8 cellular contexts compared by ENCODE assay signal in genomic region chr21:34073032-34073748, GRCh38. TPM values are rescaled to one million over a fixed set of nuclear protein-coding genes. Genes with fewer than 3 reads are reported as not detected.
A peak's percentile ranks its signal among the peaks of the same experiment; 100 is the strongest.
DNase-seq lines count a peak whose midpoint lies in the region; ATAC-seq and TF ChIP-seq lines count a peak whose summit lies in the region.

Gene MRPS6 (plus strand): TSS chr21:34073578. CDS start chr21:34073701, 123 bp downstream.
Gene SLC5A3 (plus strand): TSS chr21:34073578. CDS start chr21:34095199, 21,621 bp downstream.

- peak within 1 kb of the TSS; percentile 87 for H3K27ac Mint-ChIP-seq in activated CD4-positive, alpha-beta memory T cell treated with anti-CD3 and anti-CD28 coated beads for 36 hours

- 1 to 3% methylated on average over 5 to 23 of the region's 104 CpGs for WGBS in lower leg skin, 2 donors

- no peaks in the 10 kb centered on the region for H3K27me3 Mint-ChIP-seq in activated CD4-positive, alpha-beta memory T cell treated with anti-CD3 and anti-CD28 coated beads for 36 hours

- H3K9me3 Mint-ChIP-seq in activated CD4-positive, alpha-beta memory T cell treated with anti-CD3 and anti-CD28 coated beads for 36 hours: no peaks in the 10 kb centered on the region

- peaks cover 39 to 47% (median 43%) of the 10 kb centered on the region in 10 experiments for H3K4me1 ChIP-seq in BLaER1 treated with 17β-estradiol and CSF1 and Interleukin-3, amounts not matched to agents 10 nM and 100 nM
- H3K4me1 ChIP-seq in duodenal mucosa (ENCODE audit: control insufficient read depth in 1 of 2, insufficient read depth in 2 of 2, low read length in 2 of 2): peaks cover 22 to 37% of the 10 kb centered on the region in 2 donors

- peak; percentile 62 for ATAC-seq in HG03457 (IDR thresholded peaks at IDR 0.05; ENCODE audit: unreplicated experiment)

- peak within 1 kb of the TSS; percentile 88 to 97 (median 93) for H3K4me2 ChIP-seq in BLaER1 treated with 17β-estradiol and CSF1 and Interleukin-3, amounts not matched to agents 10 nM and 100 nM

- TF ChIP-seq POLR2A in lower leg skin (IDR thresholded peaks at IDR 0.05): peak in 1 of 2 donors; percentile 52

- no peak for TF ChIP-seq CTCF in lower leg skin (IDR thresholded peaks at IDR 0.05)

- H3K36me3 ChIP-seq in BLaER1 treated with 17β-estradiol and CSF1 and Interleukin-3, amounts not matched to agents 10 nM and 100 nM: peaks cover 0 to 43% (median 32%) of the 10 kb centered on the region in 11 experiments; a peak in 16 of 22 replicates
- H3K36me3 ChIP-seq in duodenal mucosa (ENCODE audit: control insufficient read depth in 1 of 2, insufficient read depth in 2 of 2, low read length in 2 of 2): no peaks in the 10 kb centered on the region

- CTCF ChIA-PET in activated CD4-positive, alpha-beta memory T cell treated with anti-CD3 and anti-CD28 coated beads for 36 hours (lab: Charles Lee): interaction anchor here (0.8 to 4.1 kb wide), 7 partner anchors 19 to 275 kb away, joined by 3 to 40 read pairs (median 5); no protein-coding TSS in a partner anchor

- POLR2A ChIA-PET in activated CD4-positive, alpha-beta memory T cell treated with anti-CD3 and anti-CD28 coated beads for 36 hours (lab: Charles Lee): interaction anchor here (0.5 to 4.2 kb wide), 11 partner anchors 15 to 149 kb away, joined by 3 to 53 read pairs (median 4); no protein-coding TSS in a partner anchor

- DNase-seq in GM19240 (ENCODE audit: insufficient read length, low spot score): peak; percentile 81
- peak; percentile 87 for DNase-seq in NCI-H748 (lab: John Stamatoyannopoulos, UW; ENCODE audit: unreplicated experiment)
- DNase-seq in activated CD4-positive, alpha-beta memory T cell treated with anti-CD3 and anti-CD28 coated beads for 36 hours: peak; percentile 81
- peak; percentile 69 to 95 for DNase-seq in lower leg skin (ENCODE audit: low spot score in 2 of 2)
- DNase-seq in stimulated activated CD4-positive, alpha-beta T cell treated with anti-CD3 and anti-CD28 coated beads, Interleukin-4, amount 100 ng/mL, for 4 hours: peak; percentile 72 to 78

- peak within 1 kb of the TSS; percentile 95 for H3K4me3 Mint-ChIP-seq in activated CD4-positive, alpha-beta memory T cell treated with anti-CD3 and anti-CD28 coated beads for 36 hours

- intact Hi-C loops in activated CD4-positive, alpha-beta memory T cell treated with anti-CD3 and anti-CD28 coated beads for 36 hours (cut with micrococcal nuclease): loop anchor here (1.0 to 10.0 kb wide), 3 partner anchors 97 to 428 kb away; partner anchors contain the start of genes CRYZL1 and ITSN1
- intact Hi-C loops in lower leg skin (cut with DNase I; ENCODE audit: low total_unique reads): no loop called here

- no peaks in the 10 kb centered on the region for H3K27me3 ChIP-seq in BLaER1 treated with 17β-estradiol and CSF1 and Interleukin-3, amounts not matched to agents 10 nM and 100 nM
- no peaks in the 10 kb centered on the region for H3K27me3 ChIP-seq in duodenal mucosa (ENCODE audit: control insufficient read depth in 1 of 2, insufficient read depth in 2 of 2, low read length in 2 of 2)

- H4K20me1 ChIP-seq in BLaER1 treated with 17β-estradiol and CSF1 and Interleukin-3, amounts not matched to agents 10 nM and 100 nM: peaks cover 27 to 47% (median 44%) of the 10 kb centered on the region in 11 experiments; a peak in 21 of 22 replicates

- peaks cover 40% of the 10 kb centered on the region for H3K4me1 Mint-ChIP-seq in activated CD4-positive, alpha-beta memory T cell treated with anti-CD3 and anti-CD28 coated beads for 36 hours (ENCODE audit: low read depth)

- H3K9me3 ChIP-seq in BLaER1 treated with 17β-estradiol and CSF1 and Interleukin-3, amounts not matched to agents 10 nM and 100 nM (replicated peaks in 1 of 11): no peaks in the 10 kb centered on the region
- H3K9me3 ChIP-seq in duodenal mucosa (ENCODE audit: control insufficient read depth in 1 of 2, low read length in 2 of 2): no peaks in the 10 kb centered on the region

- H3K36me3 Mint-ChIP-seq in activated CD4-positive, alpha-beta memory T cell treated with anti-CD3 and anti-CD28 coated beads for 36 hours: peaks cover 35% of the 10 kb centered on the region

- H3K27ac ChIP-seq in BLaER1 treated with 17β-estradiol and CSF1 and Interleukin-3, amounts not matched to agents 10 nM and 100 nM: peak within 1 kb of the TSS; percentile 82 to 97 (median 94)
- H3K27ac ChIP-seq in duodenal mucosa (ENCODE audit: low read depth, low read length): peak within 1 kb of the TSS; percentile 78

- peak within 1 kb of the TSS; percentile 84 to 97 (median 94) for H3K4me3 ChIP-seq in BLaER1 treated with 17β-estradiol and CSF1 and Interleukin-3, amounts not matched to agents 10 nM and 100 nM
- H3K4me3 ChIP-seq in duodenal mucosa (ENCODE audit: low read depth in 1 of 2, low read length in 2 of 2) (peak within 1 kb of the TSS; percentile 81 to 89), lower leg skin (ENCODE audit: low read depth, poor library complexity, severe bottlenecking) (peak within 1 kb of the TSS; percentile 84)

- peak within 1 kb of the TSS; percentile 93 to 99 (median 95) for H3K9ac ChIP-seq in BLaER1 treated with 17β-estradiol and CSF1 and Interleukin-3, amounts not matched to agents 10 nM and 100 nM
- H3K9ac ChIP-seq in duodenal mucosa (ENCODE audit: low read depth in 1 of 2, low read length in 2 of 2): peak within 1 kb of the TSS; percentile 80 to 86

RNA-seq across cellular contexts. Expression of gene MRPS6, which starts in this region (rescaled TPM):
- 100 to 1,000 TPM; 114 to 117 TPM for total RNA-seq in activated CD4-positive, alpha-beta memory T cell treated with anti-CD3 and anti-CD28 coated beads for 36 hours
- total RNA-seq in lower leg skin: 10 to 100 TPM; 23.9 to 65.8 (median 31.6) TPM

RNA-seq across cellular contexts. Expression of gene SLC5A3, which starts in this region (rescaled TPM):
- 10 to 100 TPM; 25.7 to 27.5 TPM for total RNA-seq in activated CD4-positive, alpha-beta memory T cell treated with anti-CD3 and anti-CD28 coated beads for 36 hours
- total RNA-seq in lower leg skin: 10 to 100 TPM; 12.8 to 33.3 (median 28.6) TPM

Comparison
In these comparisons a context has a peak if more than half of its experiments do, and no peak if none do; other contexts are left out.
1. Peak in every context shown above with its lines: DNase-seq, ATAC-seq, H3K4me3 ChIP-seq and H3K27ac ChIP-seq.